ENCODE assay signal across 20 cellular contexts in the genomic region with DNA sequence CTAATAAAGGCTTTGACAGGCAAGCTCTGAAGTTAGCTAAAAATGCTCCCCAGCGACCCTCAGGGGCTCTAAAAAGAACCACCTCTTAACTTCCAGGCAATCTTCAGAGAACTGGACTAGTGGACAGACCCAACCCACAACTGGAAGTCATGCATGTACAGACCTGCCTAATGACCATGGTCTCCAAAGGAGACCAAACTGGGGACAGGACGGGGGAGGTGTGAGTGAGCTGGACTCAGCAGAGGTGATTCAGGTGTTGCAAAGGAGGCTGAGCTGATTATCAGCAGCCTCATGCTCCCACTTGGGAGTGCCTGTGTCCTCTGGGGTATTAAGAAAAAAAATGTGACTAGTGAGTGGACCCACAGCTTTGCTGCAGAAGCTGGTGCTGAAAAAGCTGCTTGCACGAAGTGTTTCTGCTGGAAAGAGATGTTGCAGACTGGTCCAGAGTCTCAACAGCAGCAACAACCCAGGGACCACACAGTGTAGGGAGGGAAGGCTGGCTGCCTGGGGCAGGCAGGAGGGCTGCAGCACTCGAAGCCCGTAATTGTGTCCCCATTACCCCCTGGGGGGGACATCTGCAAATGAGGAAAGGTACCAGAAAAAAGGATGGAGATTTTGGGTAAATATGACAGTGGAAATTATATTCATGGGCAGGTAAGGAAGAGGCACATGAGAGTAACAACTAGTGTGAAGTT. TPM values are rescaled to one million over a fixed set of nuclear protein-coding genes. Genes with fewer than 3 reads are reported as not detected.
A peak's percentile ranks its signal among the peaks of the same experiment; 100 is the strongest.
DNase-seq lines count a peak whose midpoint lies in the region; ATAC-seq, FAIRE-seq and TF ChIP-seq lines count a peak whose summit lies in the region.
"Had no signal": no experiment of that assay in that cellular context is flagged by ENCODE, and none has a peak within 500 bp of the region (broad histone marks: within the 10 kb centered on the region; RNA-seq: fewer than 3 reads in every experiment).

No MANE protein-coding gene starts in this region.

- peak overlapping the region; percentile 74 for H3K23ac ChIP-seq in IMR-90 (ENCODE audit: low read depth, low read length)

- no peak overlapping the region for H3K4me3 Mint-ChIP-seq in activated CD8-positive, alpha-beta T cell treated with anti-CD3 and anti-CD28 coated beads for 36 hours
- H3K4me3 Mint-ChIP-seq: activated CD8-positive, alpha-beta T cell treated with anti-CD3 and anti-CD28 coated beads, Interleukin-2, amount 10 ng/mL, durations not matched to agents 7 days and 5 days; CD4-positive, alpha-beta memory T cell; IgD-negative memory B cell; stimulated activated naive CD8-positive, alpha-beta T cell treated with anti-CD3 and anti-CD28 coated beads, Interleukin-15, Interleukin-2, amounts not matched to agents 100 ng/mL and 50 ng/mL, for 24 hours had no signal

- intact Hi-C loops in IMR-90 (cut with micrococcal nuclease), result loop anchor here (5.0 kb wide), 3 partner anchors 477 to 1127 kb away; no protein-coding TSS in a partner anchor
- intact Hi-C loops in activated CD8-positive, alpha-beta T cell treated with anti-CD3 and anti-CD28 coated beads for 36 hours (cut with micrococcal nuclease), result no loop called here

- H4K20me1 ChIP-seq in IMR-90 (ENCODE audit: insufficient read depth, low read length), result peaks cover 4% of the 10 kb centered on the region; the same call in 1 of the 2 replicates

- DNase-seq in IMR-90 (no peak), islet precursor cell (peak; percentile 65), GM12892 (ENCODE audit: insufficient read length) (no peak), suprapubic skin (ENCODE audit: low spot score in 2 of 2) (no peak)
- DNase-seq in activated CD8-positive, alpha-beta T cell treated with anti-CD3 and anti-CD28 coated beads for 36 hours, result no peak
- DNase-seq: activated CD8-positive, alpha-beta T cell treated with anti-CD3 and anti-CD28 coated beads, Interleukin-2, amount 10 ng/mL, durations not matched to agents 7 days and 5 days; CD4-positive, alpha-beta memory T cell; effector CD4-positive, alpha-beta T cell; erythroblast; NCI-H524; spleen; stimulated activated CD4-positive, alpha-beta T cell treated with anti-CD3 and anti-CD28 coated beads, Interleukin-4, amount 100 ng/mL, for 1 hour had no signal

- H2BK20ac ChIP-seq in IMR-90 (ENCODE audit: low read depth, low read length), result peak overlapping the region; percentile 97

- TF ChIP-seq CTCF in IMR-90 (conservative IDR thresholded peaks at IDR 0.05; ENCODE audit: low read depth, low read length) (no peak), suprapubic skin (IDR thresholded peaks at IDR 0.05) (no peak)
- TF ChIP-seq CTCF in activated CD8-positive, alpha-beta T cell treated with anti-CD3 and anti-CD28 coated beads for 36 hours (IDR thresholded peaks at IDR 0.05), result no peak

- 100% methylated on average over 1 of the region's 5 CpGs; no CpG with 5 or more reads in 1 of the 2 experiments for WGBS in IMR-90 (ENCODE audit: extremely low coverage in 2 of 2, insufficient read length in 1 of 2), 2 experiments
- WGBS in suprapubic skin, result 83% methylated on average over 5 of the region's 5 CpGs

- peaks cover 14% of the 10 kb centered on the region for H3K4me1 Mint-ChIP-seq in activated CD8-positive, alpha-beta T cell treated with anti-CD3 and anti-CD28 coated beads for 36 hours (ENCODE audit: low read depth)

- no peaks in the 10 kb centered on the region for H3K27me3 ChIP-seq in IMR-90 (ENCODE audit: control insufficient read depth, insufficient read depth, low read length)
- no peaks in the 10 kb centered on the region for H3K27me3 ChIP-seq in suprapubic skin
- H3K27me3 ChIP-seq: spleen had no signal

- no peaks in the 10 kb centered on the region for H3K27me3 Mint-ChIP-seq in activated CD8-positive, alpha-beta T cell treated with anti-CD3 and anti-CD28 coated beads for 36 hours
- H3K27me3 Mint-ChIP-seq: CD4-positive, alpha-beta memory T cell; IgD-negative memory B cell; stimulated activated naive CD8-positive, alpha-beta T cell treated with anti-CD3 and anti-CD28 coated beads, Interleukin-15, Interleukin-2, amounts not matched to agents 100 ng/mL and 50 ng/mL, for 24 hours had no signal

- TF ChIP-seq EP300 in suprapubic skin (IDR thresholded peaks at IDR 0.05), result no peak

- CTCF ChIA-PET in IMR-90 (lab: Yijun Ruan, JAX), result interaction anchor here (0.6 to 2.2 kb wide), 3 partner anchors 34 to 117 kb away, joined by 3 to 5 read pairs (median 4); partner anchors contain the start of gene PITPNB
- CTCF ChIA-PET in activated CD8-positive, alpha-beta T cell treated with anti-CD3 and anti-CD28 coated beads for 36 hours (lab: Charles Lee), result interaction anchor here (0.9 to 9.4 kb wide), 5 partner anchors 13 to 125 kb away, joined by 3 to 61 read pairs (median 8); partner anchors contain the start of gene PITPNB

- no peak overlapping the region for H3K4me3 ChIP-seq in IMR-90 (ENCODE audit: insufficient read depth, low read depth, low read length)
- no peak overlapping the region for H3K4me3 ChIP-seq in suprapubic skin
- H3K4me3 ChIP-seq: lung, spleen had no signal

- H3K9me3 Mint-ChIP-seq in activated CD8-positive, alpha-beta T cell treated with anti-CD3 and anti-CD28 coated beads for 36 hours, result no peaks in the 10 kb centered on the region
- H3K9me3 Mint-ChIP-seq: activated naive CD4-positive, alpha-beta T cell treated with anti-CD3 and anti-CD28 coated beads, Interleukin-2, amount 50 U/mL, for 72 hours; CD4-positive, alpha-beta memory T cell; IgD-negative memory B cell; stimulated activated naive CD8-positive, alpha-beta T cell treated with anti-CD3 and anti-CD28 coated beads, Interleukin-15, Interleukin-2, amounts not matched to agents 100 ng/mL and 50 ng/mL, for 24 hours had no signal

- no peak overlapping the region for H3K27ac Mint-ChIP-seq in activated CD8-positive, alpha-beta T cell treated with anti-CD3 and anti-CD28 coated beads for 36 hours
- H3K27ac Mint-ChIP-seq: activated CD8-positive, alpha-beta T cell treated with anti-CD3 and anti-CD28 coated beads, Interleukin-2, amount 10 ng/mL, durations not matched to agents 7 days and 5 days; activated naive CD4-positive, alpha-beta T cell treated with anti-CD3 and anti-CD28 coated beads, Interleukin-2, amount 50 U/mL, for 72 hours; CD4-positive, alpha-beta memory T cell had no signal

- H3K27ac ChIP-seq in IMR-90 (ENCODE audit: insufficient read depth, low read length), result peak overlapping the region; percentile 72
- peak overlapping the region; percentile 10 for H3K27ac ChIP-seq in angular gyrus (ENCODE audit: low read depth, low read length)
- H3K27ac ChIP-seq in temporal lobe (ENCODE audit: low read depth, low read length), result peak overlapping the region; percentile 2
- H3K27ac ChIP-seq in suprapubic skin, result no peak overlapping the region
- H3K27ac ChIP-seq: spleen had no signal

- H2BK120ac ChIP-seq in IMR-90 (ENCODE audit: low read depth, low read length), result peak overlapping the region; percentile 95

- peak overlapping the region; percentile 84; the same call in 1 of the 2 replicates for H2AK5ac ChIP-seq in IMR-90 (ENCODE audit: low read depth, low read length)

- TF ChIP-seq RAD21 in IMR-90 (IDR thresholded peaks at IDR 0.05; ENCODE audit: low read length), result no peak

- peak overlapping the region; percentile 100 for H3K18ac ChIP-seq in IMR-90 (ENCODE audit: low read depth, low read length)

- H2BK15ac ChIP-seq in IMR-90 (ENCODE audit: low read depth, low read length), result peak overlapping the region; percentile 93

- H3K14ac ChIP-seq in IMR-90 (replicated peaks; ENCODE audit: low read depth, low read length), result peak overlapping the region; percentile 88

- H3K9me3 ChIP-seq in IMR-90 (ENCODE audit: control insufficient read depth, insufficient read depth, low read length), result no peaks in the 10 kb centered on the region
- H3K9me3 ChIP-seq in suprapubic skin, result no peaks in the 10 kb centered on the region
- H3K9me3 ChIP-seq: spleen had no signal

- dilution Hi-C loops in IMR-90 (cut with HindIII; ENCODE audit: low sequenced_read_pairs, unreplicated experiment), result no loop called here

- ATAC-seq in IMR-90 (ENCODE audit: low read depth), result no peak
- no peak for ATAC-seq in activated CD8-positive, alpha-beta T cell treated with anti-CD3 and anti-CD28 coated beads for 36 hours
- ATAC-seq: activated CD8-positive, alpha-beta T cell treated with anti-CD3 and anti-CD28 coated beads, Interleukin-2, amount 10 ng/mL, durations not matched to agents 7 days and 5 days; activated naive CD4-positive, alpha-beta T cell treated with anti-CD3 and anti-CD28 coated beads, Interleukin-2, amount 50 U/mL, for 72 hours had no signal

- in situ Hi-C loops in IMR-90 (cut with MboI; ENCODE audit: low sequenced_read_pairs), result loop anchor here (10.0 kb wide), 1 partner anchor 701 kb away; no protein-coding TSS in a partner anchor

- H3K4me1 ChIP-seq in IMR-90 (ENCODE audit: control insufficient read depth, insufficient read depth, low read length) (peaks cover 40% of the 10 kb centered on the region), suprapubic skin (peaks cover 35% of the 10 kb centered on the region)

- H3K4me2 ChIP-seq in IMR-90 (ENCODE audit: low read depth, low read length), result no peak overlapping the region

- peaks cover 37 to 71% of the 10 kb centered on the region in 2 experiments for H3K79me1 ChIP-seq in IMR-90 (ENCODE audit: low read depth in 1 of 2, low read length in 2 of 2)

- POLR2A ChIA-PET in IMR-90 (lab: Charles Lee; ENCODE audit: unreplicated experiment), result no interaction called here
- POLR2A ChIA-PET in activated CD8-positive, alpha-beta T cell treated with anti-CD3 and anti-CD28 coated beads for 36 hours (lab: Charles Lee), result no interaction called here

- H3K4ac ChIP-seq in IMR-90 (ENCODE audit: low read depth, low read length), result peak overlapping the region; percentile 91

- no peak overlapping the region for H2AFZ ChIP-seq in IMR-90 (replicated peaks; ENCODE audit: low read length, poor library complexity)

- H4K5ac ChIP-seq in IMR-90 (ENCODE audit: low read depth, low read length), result peak overlapping the region; percentile 98

- H2BK5ac ChIP-seq in IMR-90 (ENCODE audit: low read depth, low read length, poor library complexity, severe bottlenecking), result peak overlapping the region; percentile 89

- H4K8ac ChIP-seq in IMR-90 (ENCODE audit: low read depth in 2 of 2, low read length in 2 of 2), result peak overlapping the region; percentile 52 to 71; a peak in 3 of 4 replicates

- FAIRE-seq in GM12892 (lab: Jason Lieb, UNC), result no peak
- FAIRE-seq: G401.6, GM18507 had no signal

- peak overlapping the region; percentile 55 for H3K9ac ChIP-seq in IMR-90 (ENCODE audit: low read depth, low read length)

- H4K91ac ChIP-seq in IMR-90 (ENCODE audit: insufficient read depth, low read depth, low read length), result peak overlapping the region; percentile 92

- no peak overlapping the region for H2AK9ac ChIP-seq in IMR-90 (replicated peaks; ENCODE audit: low read depth, low read length, poor library complexity)

- TF ChIP-seq POLR2A in IMR-90 (IDR thresholded peaks at IDR 0.05; ENCODE audit: low read depth, low read length) (no peak), GM12892 (IDR thresholded peaks at IDR 0.05; ENCODE audit: low read depth, low read length) (no peak), suprapubic skin (IDR thresholded peaks at IDR 0.05) (no peak)

- BruUV-seq in IMR-90 (replicated peaks; lab: Mats Ljungman, UMichigan), result no TSS peak

- H3K56ac ChIP-seq in IMR-90 (ENCODE audit: extremely low read depth, insufficient read depth, low read length), result no peak overlapping the region

- H3K36me3 Mint-ChIP-seq in activated CD8-positive, alpha-beta T cell treated with anti-CD3 and anti-CD28 coated beads for 36 hours (ENCODE audit: low read depth), result peaks cover 32% of the 10 kb centered on the region
- H3K36me3 Mint-ChIP-seq: IgD-negative memory B cell had no signal

- H3K9me1 ChIP-seq in IMR-90 (ENCODE audit: insufficient read depth, low read length), result peaks cover 32% of the 10 kb centered on the region

- H3K36me3 ChIP-seq in IMR-90 (ENCODE audit: control insufficient read depth, insufficient read depth, low read length) (peaks cover 22% of the 10 kb centered on the region), suprapubic skin (peaks cover 29% of the 10 kb centered on the region)

RNA-seq across cellular contexts. Expression of gene PITPNB, which starts 35.3 kb away (rescaled TPM):
- total RNA-seq in IMR-90 (2012; rRNA removed) (19.7 and 29.2 TPM in 2 replicates), temporal lobe (39.3 TPM), suprapubic skin (10 to 100 TPM; 34.7 to 47.6 (median 40.4) TPM)
- 43.3 and 54.5 TPM in 2 replicates for polyA plus RNA-seq in IMR-90 (2012; rRNA removed)
- polyA plus RNA-seq in IMR-90 (2012; cell fraction: cytosol; rRNA removed), result 12.1 and 20.1 TPM in 2 replicates
- polyA plus RNA-seq in IMR-90 (2012; cell fraction: nucleus; rRNA removed; ENCODE audit: low replicate concordance), result 9.3 and 56.7 TPM in 2 replicates
- total RNA-seq in activated CD8-positive, alpha-beta T cell treated with anti-CD3 and anti-CD28 coated beads for 36 hours, result 10 to 100 TPM; 87.7 to 89.1 TPM
- polyA plus RNA-seq in GM12892 (2012; ENCODE audit: missing spikeins), result 52.9 TPM
